Comparison of ENCODE assay signal across 8 cellular contexts in genomic region chr2:108786008-108786353, GRCh38. TPM values are rescaled to one million over a fixed set of nuclear protein-coding genes. Genes with fewer than 3 reads are reported as not detected.
A peak's percentile ranks its signal among the peaks of the same experiment; 100 is the strongest.
DNase-seq lines count a peak whose midpoint lies in the region; ATAC-seq, FAIRE-seq and TF ChIP-seq lines count a peak whose summit lies in the region.

No MANE protein-coding gene starts in this region.

- H3K4me1 Mint-ChIP-seq in GM23338: peaks cover 5% of the 10 kb centered on the region; the same call in 2 of the 3 replicates

- peak overlapping the region; percentile 60; the same call in 1 of the 2 replicates for H3K27ac ChIP-seq in GM23338 (ENCODE audit: low read depth)

- H3K27me3 ChIP-seq in GM23338 (ENCODE audit: insufficient read depth) (no peaks in the 10 kb centered on the region), skeletal muscle satellite cell (ENCODE audit: control insufficient read depth, insufficient read depth, low read length) (no peaks in the 10 kb centered on the region)

- no peak overlapping the region for H2AFZ ChIP-seq in GM23338

- FAIRE-seq in frontal cortex (lab: Jason Lieb, UNC): no peak

- peaks cover 26% of the 10 kb centered on the region for H3K79me2 ChIP-seq in GM23338 (replicated peaks; ENCODE audit: insufficient read depth)

- H3K4me2 ChIP-seq in GM23338: peak overlapping the region; percentile 95
- peak overlapping the region; percentile 100 for H3K4me2 ChIP-seq in skeletal muscle satellite cell (ENCODE audit: low read length)

- H3K4me3 Mint-ChIP-seq in GM23338: peak overlapping the region; percentile 94

- DNase-seq in GM23338 (ENCODE audit: low spot score) (no peak), fibroblast of pulmonary artery (ENCODE audit: low read depth) (no peak), NCI-H128 (lab: John Stamatoyannopoulos, UW; ENCODE audit: unreplicated experiment) (no peak), frontal cortex (ENCODE audit: low spot score in 2 of 2) (no peak)

- H3K4me3 ChIP-seq in GM23338: peak overlapping the region; percentile 77
- peak overlapping the region; percentile 71 for H3K4me3 ChIP-seq in fibroblast of pulmonary artery (replicated peaks; ENCODE audit: low read depth, low read length)
- H3K4me3 ChIP-seq in skeletal muscle satellite cell (ENCODE audit: low read length): peak overlapping the region; percentile 93

- no peaks in the 10 kb centered on the region for H3K9me2 ChIP-seq in GM23338 (ENCODE audit: insufficient read depth)

- peaks cover 8% of the 10 kb centered on the region for H3K27me3 Mint-ChIP-seq in GM23338 (ENCODE audit: insufficient read depth, low read depth, poor library complexity)

- no peaks in the 10 kb centered on the region for H3F3A ChIP-seq in GM23338 (replicated peaks; ENCODE audit: low read depth)

- H3K36me3 Mint-ChIP-seq in GM23338 (ENCODE audit: low read depth): peaks cover 44% of the 10 kb centered on the region

- no peaks in the 10 kb centered on the region for H3K9me3 ChIP-seq in skeletal muscle satellite cell (replicated peaks; ENCODE audit: low read length)

- H4K20me1 ChIP-seq in GM23338 (replicated peaks; ENCODE audit: insufficient read depth): 0 out of 2 replicates have a peak, but pooled peaks cover 6% of the 10 kb centered on the region

- ATAC-seq in GM23338: no peak
- ATAC-seq in SK-N-SH treated with all-trans-retinoic acid at 6 μM for 48 hours: peak; percentile 20; the same call in 2 of the 3 replicates
- no peak for ATAC-seq in GM21447 (IDR thresholded peaks at IDR 0.05; ENCODE audit: unreplicated experiment)
- no peak for ATAC-seq in GM21576 (IDR thresholded peaks at IDR 0.05; ENCODE audit: unreplicated experiment)

- TF ChIP-seq CTCF in GM23338 (conservative IDR thresholded peaks at IDR 0.05; ENCODE audit: low read depth in 2 of 2) (no peak), fibroblast of pulmonary artery (IDR thresholded peaks at IDR 0.05; ENCODE audit: low read length, missing control alignments) (no peak)

- H3K9me3 Mint-ChIP-seq in GM23338: 0 out of 3 replicates have a peak, but pooled peaks cover 3% of the 10 kb centered on the region

- peak overlapping the region; percentile 95 for H3K27ac Mint-ChIP-seq in GM23338

- H3K4me1 ChIP-seq in GM23338 (ENCODE audit: insufficient read depth) (0 out of 2 replicates have a peak, but pooled peaks cover 3% of the 10 kb centered on the region), skeletal muscle satellite cell (ENCODE audit: control insufficient read depth, insufficient read depth, low read length) (peaks cover 14% of the 10 kb centered on the region)

- peaks cover 22% of the 10 kb centered on the region; the same call in 1 of the 2 replicates for H3K36me3 ChIP-seq in GM23338 (ENCODE audit: insufficient read depth)
- H3K36me3 ChIP-seq in skeletal muscle satellite cell (ENCODE audit: insufficient read depth, low read length): peaks cover 38% of the 10 kb centered on the region

- H3K9ac ChIP-seq in skeletal muscle satellite cell (ENCODE audit: low read depth, low read length): peak overlapping the region; percentile 89

TF ChIP-seq in GM23338, 12 proteins besides CTCF, POLR2A, EP300 and RAD21:
- no peak for TF ChIP-seq ZNF331 (CRISPR knock-in tag; IDR thresholded peaks at IDR 0.05; ENCODE audit: low read depth)
- no peak for TF ChIP-seq CREB1 (CRISPR knock-in tag; IDR thresholded peaks at IDR 0.05; ENCODE audit: low read depth)
- TF ChIP-seq REST (IDR thresholded peaks at IDR 0.05; ENCODE audit: unreplicated experiment): no peak
- TF ChIP-seq STAT1 (IDR thresholded peaks at IDR 0.05; ENCODE audit: unreplicated experiment): no peak

TF ChIP-seq in SK-N-SH treated with all-trans-retinoic acid at 6 μM for 48 hours, 23 proteins besides CTCF, POLR2A, EP300 and RAD21 (continues in another document):
- TF ChIP-seq OSR1 (CRISPR knock-in tag; IDR thresholded peaks at IDR 0.05) (no peak), POU6F1 (CRISPR knock-in tag; IDR thresholded peaks at IDR 0.05; ENCODE audit: borderline replicate concordance, low read depth) (no peak), TCF4 (CRISPR knock-in tag; IDR thresholded peaks at IDR 0.05; ENCODE audit: borderline replicate concordance) (no peak), ZNF565 (CRISPR knock-in tag; conservative IDR thresholded peaks at IDR 0.05; ENCODE audit: low read depth) (no peak), CREB5 (CRISPR knock-in tag; IDR thresholded peaks at IDR 0.05; ENCODE audit: low read depth) (no peak), ZC3H10 (CRISPR knock-in tag; IDR thresholded peaks at IDR 0.05) (no peak), PATZ1 (CRISPR knock-in tag; IDR thresholded peaks at IDR 0.05; ENCODE audit: borderline replicate concordance) (no peak), CSDC2 (CRISPR knock-in tag; IDR thresholded peaks at IDR 0.05) (no peak), ARNTL (CRISPR knock-in tag; IDR thresholded peaks at IDR 0.05; ENCODE audit: borderline replicate concordance, low read depth) (no peak), ZFP3 (CRISPR knock-in tag; IDR thresholded peaks at IDR 0.05) (no peak), ZNF70 (CRISPR knock-in tag; IDR thresholded peaks at IDR 0.05) (no peak), CSRNP3 (CRISPR knock-in tag; IDR thresholded peaks at IDR 0.05) (no peak), TOX (CRISPR knock-in tag; IDR thresholded peaks at IDR 0.05; ENCODE audit: borderline replicate concordance) (no peak), SNAI2 (CRISPR knock-in tag; IDR thresholded peaks at IDR 0.05) (no peak), ZFP30 (CRISPR knock-in tag; IDR thresholded peaks at IDR 0.05) (no peak)

RNA-seq across cellular contexts. Expression of gene CCDC138, which starts 0.6 kb away (rescaled TPM):
- 31.6 and 35.7 TPM in 2 replicates for total RNA-seq in GM23338 (2014; rRNA removed; shearing (Covaris generic))
- polyA plus RNA-seq in GM23338 (2016; fragmentation: Nextera tagmentation; extraction: Ambion mirVana): 25.8 and 30.8 TPM in 2 replicates
- 6.8 and 7.6 TPM in 2 replicates for total RNA-seq in skeletal muscle satellite cell (2012; rRNA removed)
- 51.8 TPM for total RNA-seq in frontal cortex
